4 cellular contexts compared by ENCODE assay signal in the genomic region with DNA sequence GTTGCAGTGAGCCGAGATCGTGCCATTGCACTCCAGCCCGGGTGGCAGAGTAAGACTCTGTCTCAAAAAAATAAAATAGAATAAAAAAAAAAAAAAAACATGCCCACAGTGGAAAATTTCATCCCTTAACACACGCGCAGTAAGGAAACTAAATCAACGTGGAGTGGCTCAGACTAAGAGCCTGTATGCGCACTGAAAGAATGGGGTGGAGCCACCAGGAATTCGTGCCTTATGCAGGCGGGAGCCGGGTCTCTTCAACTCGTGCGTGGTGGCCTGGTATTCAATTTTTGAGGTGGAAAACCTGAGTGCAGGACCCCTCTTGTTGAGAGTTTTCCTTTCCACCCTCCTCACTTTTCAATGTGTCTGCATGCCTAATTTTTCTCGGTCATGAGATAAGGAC. TPM values are rescaled to one million over a fixed set of nuclear protein-coding genes. Genes with fewer than 3 reads are reported as not detected.
"Had no signal": no experiment of that assay in that cellular context is flagged by ENCODE, and none has a peak within 500 bp of the region (broad histone marks: within the 10 kb centered on the region; RNA-seq: fewer than 3 reads in every experiment).

No MANE protein-coding gene starts in this region.

- ATAC-seq: GM12878 had no signal

- H3K4me3 ChIP-seq: GM12878 had no signal

- DNase-seq: GDM1, GF-D8 had no signal

RNA-seq across cellular contexts. Expression of a gene that starts 54.4 kb away (rescaled TPM):
- total RNA-seq: G401 had no signal
